In the genomic region with DNA sequence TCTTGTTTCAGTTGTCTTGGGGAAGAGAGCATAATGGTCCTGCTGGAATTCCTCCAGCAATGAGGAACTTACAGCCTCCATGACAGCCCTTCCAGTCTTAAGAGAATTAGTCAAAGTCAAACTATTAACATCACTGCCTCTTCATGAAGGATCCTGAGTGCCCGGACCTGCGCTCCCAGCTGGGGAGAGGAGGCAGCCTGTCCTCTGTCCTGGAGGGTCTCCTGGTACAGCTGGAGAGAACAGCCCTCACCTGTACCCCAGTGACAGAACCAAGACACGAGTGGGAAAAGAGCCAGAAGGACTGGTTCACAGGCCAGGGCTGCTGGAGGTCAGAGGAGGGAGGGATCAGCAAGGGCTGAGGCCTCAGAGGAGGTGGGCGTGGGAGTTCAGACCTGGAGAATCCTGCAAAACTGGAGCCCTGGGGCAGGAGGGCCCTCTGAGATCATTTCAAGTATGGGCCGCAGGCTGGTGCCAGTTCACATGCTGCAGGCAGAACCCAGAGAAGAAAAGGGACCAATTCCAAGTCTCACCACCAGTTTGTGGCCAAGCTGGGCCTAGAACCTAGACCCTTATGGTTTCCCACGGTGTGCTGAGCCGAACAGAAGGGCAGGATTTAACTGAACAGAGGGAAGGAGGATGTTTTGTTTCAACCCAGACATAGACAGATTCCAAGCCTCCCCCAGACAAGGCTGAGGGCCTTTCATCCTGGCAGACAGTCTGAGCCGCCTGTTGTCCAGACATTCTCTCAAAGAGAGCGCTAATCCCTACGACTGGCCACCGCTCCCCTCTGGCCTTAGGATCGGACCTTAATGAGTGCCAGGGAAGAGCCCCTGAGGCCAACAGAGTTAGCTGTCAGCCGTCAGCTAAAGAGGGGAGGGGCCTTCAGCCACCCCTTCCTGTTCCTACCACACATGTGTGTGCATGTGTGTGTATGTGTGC, we compare ENCODE assay signal across 1 cellular context.
TF ChIP-seq lines count a peak whose summit lies in the region.

No MANE protein-coding gene starts in this region.

TF ChIP-seq in H1, 55 proteins besides CTCF, POLR2A, EP300 and RAD21:
- TF ChIP-seq TAF1 (IDR thresholded peaks at IDR 0.05; ENCODE audit: low read depth, low read length) (no peak), RXRA (IDR thresholded peaks at IDR 0.05; ENCODE audit: insufficient read depth, low read depth, low read length) (no peak), ZNF274 (IDR thresholded peaks at IDR 0.05; ENCODE audit: borderline replicate concordance, extremely low read depth, low read length) (no peak), TEAD4 (IDR thresholded peaks at IDR 0.05; ENCODE audit: low read depth, low read length) (no peak), SAP30 (IDR thresholded peaks at IDR 0.05; ENCODE audit: insufficient read depth, insufficient replicate concordance, low read length) (no peak), SRF (IDR thresholded peaks at IDR 0.05; ENCODE audit: low read depth, low read length) (no peak), YY1 (IDR thresholded peaks at IDR 0.05; ENCODE audit: low read depth, low read length) (no peak), BCL11A (IDR thresholded peaks at IDR 0.05; ENCODE audit: low read depth in 2 of 2, low read length in 2 of 2) (no peak), NRF1 (IDR thresholded peaks at IDR 0.05; ENCODE audit: low read depth, low read length) (no peak)
